Comparison of ENCODE assay signal across 8 cellular contexts in genomic region chr12:56723889-56724659, GRCh38. TPM values are rescaled to one million over a fixed set of nuclear protein-coding genes. Genes with fewer than 3 reads are reported as not detected.
DNase-seq lines count a peak whose midpoint lies in the region; ATAC-seq and TF ChIP-seq lines count a peak whose summit lies in the region.

No MANE protein-coding gene starts in this region.

- peak overlapping the region; percentile 93 to 98 for H3K9ac ChIP-seq in duodenal mucosa (ENCODE audit: low read depth in 1 of 2, low read length in 2 of 2)

- no peaks in the 10 kb centered on the region for H3K9me3 Mint-ChIP-seq in activated CD4-positive, alpha-beta T cell treated with anti-CD3 and anti-CD28 coated beads for 36 hours (ENCODE audit: low read depth)

- H3K4me3 Mint-ChIP-seq in activated CD4-positive, alpha-beta T cell treated with anti-CD3 and anti-CD28 coated beads for 36 hours, result peak overlapping the region; percentile 97

- POLR2A ChIA-PET in activated CD4-positive, alpha-beta T cell treated with anti-CD3 and anti-CD28 coated beads for 36 hours (lab: Charles Lee), result interaction anchor here (0.6 to 2.6 kb wide), 3 partner anchors 27 to 35 kb away, joined by 3 to 16 read pairs (median 3); partner anchors contain the start of gene PTGES3
- POLR2A ChIA-PET in RWPE1 (lab: Yijun Ruan, JAX; ENCODE audit: low non-redundant PET), result interaction anchor here (0.6 kb wide), 1 partner anchor 643 kb away, joined by 6 read pairs; no protein-coding TSS in a partner anchor

- CTCF ChIA-PET in activated CD4-positive, alpha-beta T cell treated with anti-CD3 and anti-CD28 coated beads for 36 hours (lab: Charles Lee), result interaction anchor here (0.6 to 1.3 kb wide), 2 partner anchors 15 to 620 kb away, joined by 3 to 6 read pairs; partner anchors contain the start of gene PA2G4
- CTCF ChIA-PET in RWPE1 (lab: Yijun Ruan, JAX), result interaction anchor here (0.8 kb wide), 1 partner anchor 45 kb away, joined by 3 read pairs; no protein-coding TSS in a partner anchor

- peaks cover 54% of the 10 kb centered on the region for H3K4me1 Mint-ChIP-seq in activated CD4-positive, alpha-beta T cell treated with anti-CD3 and anti-CD28 coated beads for 36 hours

- H3K36me3 ChIP-seq in duodenal mucosa (ENCODE audit: control insufficient read depth in 1 of 2, insufficient read depth in 2 of 2, low read length in 2 of 2), result peaks cover 13 to 26% of the 10 kb centered on the region in 2 donors
- H3K36me3 ChIP-seq in thymus (ENCODE audit: control insufficient read depth, insufficient read depth), result peaks cover 29% of the 10 kb centered on the region

- H3K4me1 ChIP-seq in duodenal mucosa (ENCODE audit: control insufficient read depth in 1 of 2, insufficient read depth in 2 of 2, low read length in 2 of 2) (peaks cover 38 to 56% of the 10 kb centered on the region in 2 donors), thymus (ENCODE audit: control insufficient read depth, insufficient read depth, low read length) (peaks cover 29% of the 10 kb centered on the region)

- H3K4me3 ChIP-seq in duodenal mucosa (ENCODE audit: low read depth in 1 of 2, low read length in 2 of 2) (peak overlapping the region; percentile 89 to 94), thymus (ENCODE audit: low read length) (peak overlapping the region; percentile 78)

- no peaks in the 10 kb centered on the region for H3K27me3 ChIP-seq in duodenal mucosa (ENCODE audit: control insufficient read depth in 1 of 2, insufficient read depth in 2 of 2, low read length in 2 of 2)
- H3K27me3 ChIP-seq in thymus (ENCODE audit: control insufficient read depth, insufficient read depth), result no peaks in the 10 kb centered on the region

- no peak for ATAC-seq in activated CD4-positive, alpha-beta T cell treated with anti-CD3 and anti-CD28 coated beads for 36 hours

- no peak for TF ChIP-seq CTCF in RWPE1 (conservative IDR thresholded peaks at IDR 0.05; ENCODE audit: low read depth)

- H3K36me3 Mint-ChIP-seq in activated CD4-positive, alpha-beta T cell treated with anti-CD3 and anti-CD28 coated beads for 36 hours (ENCODE audit: low read depth), result peaks cover 76% of the 10 kb centered on the region

- H3K27ac ChIP-seq in RWPE1 (peak overlapping the region; percentile 90), duodenal mucosa (ENCODE audit: low read depth, low read length) (peak overlapping the region; percentile 33), thymus (ENCODE audit: low read depth) (peak overlapping the region; percentile 98)

- intact Hi-C loops in activated CD4-positive, alpha-beta T cell treated with anti-CD3 and anti-CD28 coated beads for 36 hours (cut with DNase I, micrococcal nuclease), result loop anchor here (2.0 to 10.0 kb wide), 3 partner anchors 77 to 389 kb away; partner anchors contain the start of genes IL23A (in 1 of the 2) and PAN2 (in 1 of the 2)

- no peaks in the 10 kb centered on the region for H3K27me3 Mint-ChIP-seq in activated CD4-positive, alpha-beta T cell treated with anti-CD3 and anti-CD28 coated beads for 36 hours

- no peaks in the 10 kb centered on the region for H3K9me3 ChIP-seq in duodenal mucosa (ENCODE audit: control insufficient read depth in 1 of 2, low read length in 2 of 2)
- no peaks in the 10 kb centered on the region for H3K9me3 ChIP-seq in thymus (ENCODE audit: control insufficient read depth)

- WGBS in thymus, result 3% methylated on average over 14 of the region's 14 CpGs

- peak; percentile 33 for DNase-seq in activated CD4-positive, alpha-beta T cell treated with anti-CD3 and anti-CD28 coated beads for 36 hours
- DNase-seq in activated CD4-positive, alpha-beta T cell treated with anti-CD3 and anti-CD28 coated beads, Interleukin-2, amount 50 U/mL, for 1 hour, result no peak
- DNase-seq in RWPE1 (ENCODE audit: low spot score), result peak; percentile 46
- DNase-seq in medulla oblongata (ENCODE audit: extremely low spot score), result peak; percentile 75
- no peak for DNase-seq in GDM1 (lab: John Stamatoyannopoulos, UW)
- DNase-seq in cerebellum (ENCODE audit: low spot score), result no peak

- peak overlapping the region; percentile 99 for H3K27ac Mint-ChIP-seq in activated CD4-positive, alpha-beta T cell treated with anti-CD3 and anti-CD28 coated beads for 36 hours

RNA-seq across cellular contexts. Expression of gene NACA, which starts 1.0 kb away (rescaled TPM):
- 1,000 to 10,000 TPM; 1,215 to 1,231 TPM for total RNA-seq in activated CD4-positive, alpha-beta T cell treated with anti-CD3 and anti-CD28 coated beads for 36 hours
- 3,035 TPM for polyA plus RNA-seq in thymus
- total RNA-seq in cerebellum, result 791 TPM

RNA-seq across cellular contexts. Expression of gene PRIM1, which starts 28.0 kb away (rescaled TPM):
- total RNA-seq in activated CD4-positive, alpha-beta T cell treated with anti-CD3 and anti-CD28 coated beads for 36 hours, result 10 to 100 TPM; 81.3 to 83.7 TPM
- 6.9 TPM for polyA plus RNA-seq in thymus
- total RNA-seq in cerebellum, result 27.9 TPM

RNA-seq across cellular contexts. Expression of gene PTGES3, which starts 36.0 kb away (rescaled TPM):
- total RNA-seq in activated CD4-positive, alpha-beta T cell treated with anti-CD3 and anti-CD28 coated beads for 36 hours, result 100 to 1,000 TPM; 284 to 386 TPM
- polyA plus RNA-seq in thymus, result 161 TPM
- total RNA-seq in cerebellum, result 69.1 TPM

RNA-seq across cellular contexts. Expression of gene HSD17B6, which starts 39.0 kb away (rescaled TPM):
- 1 to 10 TPM; 2.6 to 5.1 TPM for total RNA-seq in activated CD4-positive, alpha-beta T cell treated with anti-CD3 and anti-CD28 coated beads for 36 hours
- polyA plus RNA-seq in thymus, result 0.62 TPM
- 1.9 TPM for total RNA-seq in cerebellum

Comparison
In these comparisons a context has a peak if more than half of its experiments do, and no peak if none do; other contexts are left out.
1. DNase-seq: peak in activated CD4-positive, alpha-beta T cell treated with anti-CD3 and anti-CD28 coated beads for 36 hours (single experiment), RWPE1 (single experiment) and medulla oblongata (single experiment); none in activated CD4-positive, alpha-beta T cell treated with anti-CD3 and anti-CD28 coated beads, Interleukin-2, amount 50 U/mL, for 1 hour (single experiment), GDM1 (single experiment) and cerebellum (single experiment).
2. H3K27ac ChIP-seq: peak in every context shown above with its lines; median percentile 98 in thymus; 90 in RWPE1; 33 in duodenal mucosa.